Comparison of ENCODE assay signal across 8 cellular contexts in genomic region chr1:23791434-23792047, GRCh38. TPM values are rescaled to one million over a fixed set of nuclear protein-coding genes. Genes with fewer than 3 reads are reported as not detected.
A peak's percentile ranks its signal among the peaks of the same experiment; 100 is the strongest.
DNase-seq lines count a peak whose midpoint lies in the region; ATAC-seq and TF ChIP-seq lines count a peak whose summit lies in the region.

No MANE protein-coding gene starts in this region.

- ATAC-seq in GM18502 (IDR thresholded peaks at IDR 0.05; ENCODE audit: poor library complexity, unreplicated experiment) (peak; percentile 16), lower lobe of right lung (peak; percentile 38 to 51), GM21390 (IDR thresholded peaks at IDR 0.05; ENCODE audit: unreplicated experiment) (no peak)

- 1% methylated on average over 17 of the region's 17 CpGs for WGBS in tibial nerve, 2 donors

- no peak for TF ChIP-seq EP300 in tibial nerve (IDR thresholded peaks at IDR 0.05)

- H3K4me1 ChIP-seq in lower lobe of right lung (peaks cover 30% of the 10 kb centered on the region), tibial nerve (peaks cover 0 to 45% (median 19%) of the 10 kb centered on the region in 4 donors)

- H3K9me3 ChIP-seq in lower lobe of right lung (no peaks in the 10 kb centered on the region), tibial nerve (no peaks in the 10 kb centered on the region)

- H3K36me3 ChIP-seq in lower lobe of right lung (peaks cover 54% of the 10 kb centered on the region), tibial nerve (peaks cover 0 to 65% (median 8%) of the 10 kb centered on the region in 3 donors)

- H3K4me3 ChIP-seq in lower lobe of right lung (peak overlapping the region; percentile 85), tibial nerve (peak overlapping the region; percentile 50 to 92 (median 78))

- H3K27me3 ChIP-seq in lower lobe of right lung (ENCODE audit: low read depth) = no peaks in the 10 kb centered on the region
- H3K27me3 ChIP-seq in tibial nerve = no peaks in the 10 kb centered on the region

- intact Hi-C loops in lower lobe of right lung (cut with DNase I) = no loop called here

- H3K27ac ChIP-seq in cingulate gyrus (ENCODE audit: low read depth, low read length) (peak overlapping the region; percentile 78), lower lobe of right lung (peak overlapping the region; percentile 79), tibial nerve (peak overlapping the region; percentile 24 to 91 (median 82))

- DNase-seq in ACHN = peak; percentile 20
- DNase-seq in lower lobe of right lung = peak; percentile 61
- DNase-seq in tibial nerve (ENCODE audit: low spot score in 2 of 2) = no peak
- DNase-seq in KBM-7 = no peak

- in situ Hi-C loops in ACHN (cut with HindIII; ENCODE audit: low pct_ligation_motif_present, low pct_unique_long_range_greater_than_20kb, low sequenced_read_pairs) = no loop called here
- in situ Hi-C loops in KBM-7 (cut with MboI; ENCODE audit: low pct_unique_long_range_greater_than_20kb, low sequenced_read_pairs) = no loop called here

- TF ChIP-seq CTCF in lower lobe of right lung (IDR thresholded peaks at IDR 0.05) (no peak), tibial nerve (IDR thresholded peaks at IDR 0.05) (no peak)

- TF ChIP-seq POLR2A in Raji (IDR thresholded peaks at IDR 0.05; ENCODE audit: insufficient read depth, low read depth, low read length) (peak; percentile 29; the same call in 1 of the 2 replicates), tibial nerve (IDR thresholded peaks at IDR 0.05) (no peak)

RNA-seq across cellular contexts. Expression of gene LYPLA2, which starts 0.6 kb away (rescaled TPM):
- 44.2 TPM for total RNA-seq in lower lobe of right lung
- 10 to 100 TPM; 23.6 to 36.3 (median 31.6) TPM for total RNA-seq in tibial nerve

RNA-seq across cellular contexts. Expression of gene GALE, which starts 9.0 kb away (rescaled TPM):
- total RNA-seq in lower lobe of right lung (49.8 TPM), tibial nerve (10 to 100 TPM; 12.6 to 21.6 (median 15.8) TPM)

RNA-seq across cellular contexts. Expression of gene PITHD1, which starts 13.3 kb away (rescaled TPM):
- total RNA-seq in lower lobe of right lung (46.6 TPM), tibial nerve (100 to 1,000 TPM in 1 of 4 donors, 10 to 100 TPM in 3; 64.2 to 105 (median 68.0) TPM)

RNA-seq across cellular contexts. Expression of gene HMGCL, which starts 33.7 kb away (rescaled TPM):
- total RNA-seq in lower lobe of right lung (39.3 TPM), tibial nerve (10 to 100 TPM; 38.7 to 53.3 (median 44.3) TPM)

RNA-seq across cellular contexts. Expression of gene ELOA, which starts 48.3 kb away (rescaled TPM):
- total RNA-seq in lower lobe of right lung (64.2 TPM), tibial nerve (10 to 100 TPM; 21.4 to 32.7 (median 23.7) TPM)

Comparison
In these comparisons a context has a peak if more than half of its experiments do, and no peak if none do; other contexts are left out.
1. DNase-seq: peak in ACHN (single experiment) and lower lobe of right lung (single experiment); none in tibial nerve (0 of 2) and KBM-7 (single experiment).
2. Peak in every context shown above with its lines, with median percentiles within 50 percentile points of each other: H3K27ac ChIP-seq.